ENCODE assay signal across 8 cellular contexts in genomic region chr9:133103183-133103986, GRCh38.
DNase-seq lines count a peak whose midpoint lies in the region; ATAC-seq and TF ChIP-seq lines count a peak whose summit lies in the region.

No MANE protein-coding gene starts in this region.

- ATAC-seq in GM18870 (IDR thresholded peaks at IDR 0.05; ENCODE audit: unreplicated experiment) (no peak), HG03135 (IDR thresholded peaks at IDR 0.05; ENCODE audit: unreplicated experiment) (no peak)

- DNase-seq in C1 segment of cervical spinal cord (lab: John Stamatoyannopoulos, UW), result peak in 11 of 14 donors; percentile 27 to 81 (median 58)
- DNase-seq in HFF-Myc (ENCODE audit: extremely low read depth, low read depth), result no peak
- DNase-seq in caudate nucleus (lab: John Stamatoyannopoulos, UW), result peak in 52 of 61 donors; percentile 15 to 81 (median 57)
- peak; percentile 27 for DNase-seq in kidney glomerular epithelial cell (lab: John Stamatoyannopoulos, UW)
- DNase-seq in stimulated activated CD8-positive, alpha-beta memory T cell treated with anti-CD3 and anti-CD28 coated beads, Interleukin-4, amount 100 ng/mL, for 48 hours, result peak; percentile 74

- H3K27ac ChIP-seq in caudate nucleus (ENCODE audit: low read depth, low read length), result peak overlapping the region; percentile 50

- no peak overlapping the region for H3K4me3 ChIP-seq in HFF-Myc (replicated peaks; ENCODE audit: low read depth, low read length)
- H3K4me3 ChIP-seq in WI38 (ENCODE audit: low read depth, low read length), result no peak overlapping the region

- TF ChIP-seq CTCF in HFF-Myc (IDR thresholded peaks at IDR 0.05; ENCODE audit: low read depth, low read length, missing control alignments), result peak; percentile 95
- TF ChIP-seq CTCF in WI38 (IDR thresholded peaks at IDR 0.05; ENCODE audit: low read depth, low read length), result peak; percentile 89
